In the genomic region with DNA sequence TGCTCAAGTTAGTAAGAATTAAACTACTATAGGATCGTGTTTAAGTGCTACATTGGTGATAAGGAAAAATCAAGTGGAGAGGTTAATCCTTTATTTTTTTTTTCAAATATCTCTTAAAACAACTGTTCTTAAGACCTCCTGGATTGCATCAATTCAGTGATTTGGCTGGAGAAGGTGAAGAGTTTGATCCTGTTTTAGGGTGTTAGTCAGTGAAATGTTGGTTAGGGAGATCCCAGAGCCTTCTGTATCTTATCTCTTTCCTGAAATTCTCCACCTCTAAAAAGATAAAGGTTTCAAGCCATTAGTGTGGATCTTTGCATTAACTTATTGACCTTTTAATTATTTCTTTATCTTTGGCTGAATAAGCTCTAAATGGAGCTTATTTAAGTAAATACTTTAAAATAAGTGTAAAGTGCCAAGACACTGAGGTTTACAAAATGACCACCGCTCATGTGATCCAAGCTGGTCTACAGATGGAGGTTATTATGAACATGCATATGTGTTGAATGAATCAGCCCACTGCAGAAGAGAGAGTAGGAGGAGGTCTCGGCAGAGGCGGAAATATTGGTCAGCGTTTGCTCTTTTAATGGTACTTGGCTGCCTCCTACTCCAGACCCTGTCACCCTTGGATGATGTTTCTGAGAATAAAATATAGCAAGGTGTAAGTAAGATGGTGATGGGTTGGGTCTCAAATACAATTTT, we compare ENCODE assay signal across 21 cellular contexts. TPM values are rescaled to one million over a fixed set of nuclear protein-coding genes. Genes with fewer than 3 reads are reported as not detected.
DNase-seq lines count a peak whose midpoint lies in the region; ATAC-seq lines count a peak whose summit lies in the region.
"Had no signal": no experiment of that assay in that cellular context is flagged by ENCODE, and none has a peak within 500 bp of the region (broad histone marks: within the 10 kb centered on the region; RNA-seq: fewer than 3 reads in every experiment).

No MANE protein-coding gene starts in this region.

- H3K4me1 Mint-ChIP-seq in T-helper 17 cell: no peaks in the 10 kb centered on the region

- in situ Hi-C loops in GM23248 (cut with MboI): no loop called here

- ATAC-seq in T-helper 17 cell: no peak
- ATAC-seq: left colon had no signal

- no peaks in the 10 kb centered on the region for H3K9me2 ChIP-seq in GM23248 (ENCODE audit: insufficient read depth)

- DNase-seq in GM23248 (peak; percentile 96), T1000 (lab: John Stamatoyannopoulos, UW) (peak; percentile 2), fibroblast of peridontal ligament (ENCODE audit: extremely low read depth) (peak; percentile 92), stromal cell of bone marrow (ENCODE audit: low read depth) (peak; percentile 70), T-helper 17 cell (no peak), DMS79 (lab: John Stamatoyannopoulos, UW) (no peak), DMS 273 (lab: John Stamatoyannopoulos, UW; ENCODE audit: unreplicated experiment) (no peak)
- DNase-seq: activated CD4-positive, CD25-positive, alpha-beta regulatory T cell; aorta; erythroblast; Kasumi-1; left colon; NCI-H1436 treated with DMSO at 0.1 percent for 48 hours; NCI-H345; NK-92 treated with Interleukin-12 subunit alpha and Interleukin-12 subunit beta, amount 100 ng/mL, for 24 hours; ovary; stimulated activated CD4-positive, alpha-beta T cell treated with anti-CD3 and anti-CD28 coated beads, Interleukin-4, amount 100 ng/mL, for 24 hours; T-helper 1 cell; thyroid gland had no signal

- H3F3A ChIP-seq in GM23248 (ENCODE audit: insufficient read depth): peaks cover 20% of the 10 kb centered on the region

- 20% methylated on average over 5 of the region's 5 CpGs for WGBS in GM23248 (ENCODE audit: low coverage in 1 of 2, low lambda C conversion rate in 2 of 2, missing lambda C conversion rate in 2 of 2), 2 experiments

- H3K79me2 ChIP-seq in GM23248 (ENCODE audit: insufficient read depth): no peaks in the 10 kb centered on the region

- H3K27ac ChIP-seq in GM23248: peak overlapping the region; percentile 55
- H3K27ac ChIP-seq: ovary, thyroid gland had no signal

- no peak overlapping the region for H3K4me3 Mint-ChIP-seq in T-helper 17 cell
- H3K4me3 Mint-ChIP-seq: dendritic cell treated with granulocyte-macrophage colony-stimulating factor and Interleukin-4, amounts not matched to agents 40 ng/mL and 50 ng/mL, for 4 days had no signal

- no peak overlapping the region for H2AFZ ChIP-seq in GM23248

- H3K4me2 ChIP-seq in GM23248 (ENCODE audit: unreplicated experiment): peak overlapping the region; percentile 56

- peaks cover 2% of the 10 kb centered on the region for H3K36me3 Mint-ChIP-seq in T-helper 17 cell (ENCODE audit: low read depth)

- H3K9ac ChIP-seq in GM23248: peak overlapping the region; percentile 14; the same call in 1 of the 2 replicates

- H4K20me1 ChIP-seq in GM23248 (ENCODE audit: insufficient read depth): no peaks in the 10 kb centered on the region

- H3K4me3 ChIP-seq in GM23248: peak overlapping the region; percentile 45; the same call in 1 of the 2 replicates
- H3K4me3 ChIP-seq: ovary, thyroid gland had no signal

- no peak overlapping the region for H3K27ac Mint-ChIP-seq in T-helper 17 cell
- H3K27ac Mint-ChIP-seq: dendritic cell treated with granulocyte-macrophage colony-stimulating factor and Interleukin-4, amounts not matched to agents 40 ng/mL and 50 ng/mL, for 4 days had no signal

- H3K9me3 ChIP-seq in GM23248 (ENCODE audit: low read depth) (no peaks in the 10 kb centered on the region), T-helper 17 cell (ENCODE audit: control insufficient read depth, low read length, poor library complexity, severe bottlenecking) (no peaks in the 10 kb centered on the region)
- H3K9me3 ChIP-seq: ovary, thyroid gland had no signal

- H3K27me3 Mint-ChIP-seq in T-helper 17 cell: peaks cover 35% of the 10 kb centered on the region
- H3K27me3 Mint-ChIP-seq: dendritic cell treated with granulocyte-macrophage colony-stimulating factor and Interleukin-4, amounts not matched to agents 40 ng/mL and 50 ng/mL, for 4 days had no signal

- no peaks in the 10 kb centered on the region for H3K27me3 ChIP-seq in GM23248 (replicated peaks; ENCODE audit: insufficient read depth)
- H3K27me3 ChIP-seq: ovary, thyroid gland had no signal

- no peaks in the 10 kb centered on the region for H3K36me3 ChIP-seq in GM23248 (ENCODE audit: low read depth)
- H3K36me3 ChIP-seq: ovary, thyroid gland had no signal

- peaks cover 41% of the 10 kb centered on the region for H3K4me1 ChIP-seq in GM23248 (ENCODE audit: insufficient read depth)
- H3K4me1 ChIP-seq: thyroid gland had no signal

RNA-seq across cellular contexts. Expression of gene BMPER, which starts 51.8 kb away (rescaled TPM):
- total RNA-seq in GM23248 (2014; rRNA removed; shearing (Covaris generic)): 85.2 and 97.3 TPM in 2 replicates
- polyA plus RNA-seq in GM23248 (2016; fragmentation: Nextera tagmentation; extraction: Ambion mirVana): 40.5 TPM in 2 replicates
- under 1 TPM in 1 of 2 donors, not detected in 1; 0.35 TPM for total RNA-seq in T-helper 17 cell
- total RNA-seq: activated CD8-positive, alpha-beta memory T cell treated with anti-CD3 and anti-CD28 coated beads for 36 hours had no signal

Comparison
In these comparisons a context has a peak if more than half of its experiments do, and no peak if none do; other contexts are left out.
1. DNase-seq: peak in GM23248 (single experiment), T1000 (single experiment), fibroblast of peridontal ligament (single experiment) and stromal cell of bone marrow (single experiment); none in T-helper 17 cell (0 of 3), DMS79 (single experiment) and DMS 273 (single experiment).
2. RNA of gene BMPER, which starts 51.8 kb away (total RNA-seq): 85.2 to 97.3 TPM in GM23248; 0.35 TPM in T-helper 17 cell; every median in the first group is over 10 times any median in the second.